2 cellular contexts compared by ENCODE assay signal in genomic region chr1:54794401-54795099, GRCh38.
TF ChIP-seq lines count a peak whose summit lies in the region.

No MANE protein-coding gene starts in this region.

TF ChIP-seq in IMR-90, 13 proteins besides CTCF, POLR2A, EP300 and RAD21:
- TF ChIP-seq NFE2L2 (IDR thresholded peaks at IDR 0.05; ENCODE audit: low read depth, low read length) (no peak), MAFK (IDR thresholded peaks at IDR 0.05; ENCODE audit: low read depth, low read length) (no peak), RCOR1 (IDR thresholded peaks at IDR 0.05; ENCODE audit: insufficient replicate concordance, low read length) (no peak), MAZ (IDR thresholded peaks at IDR 0.05; ENCODE audit: borderline replicate concordance, low read depth, low read length) (no peak), USF2 (IDR thresholded peaks at IDR 0.05; ENCODE audit: low read depth, low read length) (no peak), SMC3 (IDR thresholded peaks at IDR 0.05; ENCODE audit: low read depth, low read length) (no peak), BHLHE40 (IDR thresholded peaks at IDR 0.05; ENCODE audit: low read depth, low read length) (no peak), MXI1 (IDR thresholded peaks at IDR 0.05; ENCODE audit: borderline replicate concordance, low read depth, low read length) (no peak), FOS (IDR thresholded peaks at IDR 0.05; ENCODE audit: low read depth, low read length) (no peak), CEBPB (IDR thresholded peaks at IDR 0.05; ENCODE audit: low read depth, low read length) (no peak), RFX5 (IDR thresholded peaks at IDR 0.05; ENCODE audit: low read depth, low read length) (no peak), CHD1 (IDR thresholded peaks at IDR 0.05; ENCODE audit: low read depth, low read length) (no peak)
- TF ChIP-seq, protein P1, sequence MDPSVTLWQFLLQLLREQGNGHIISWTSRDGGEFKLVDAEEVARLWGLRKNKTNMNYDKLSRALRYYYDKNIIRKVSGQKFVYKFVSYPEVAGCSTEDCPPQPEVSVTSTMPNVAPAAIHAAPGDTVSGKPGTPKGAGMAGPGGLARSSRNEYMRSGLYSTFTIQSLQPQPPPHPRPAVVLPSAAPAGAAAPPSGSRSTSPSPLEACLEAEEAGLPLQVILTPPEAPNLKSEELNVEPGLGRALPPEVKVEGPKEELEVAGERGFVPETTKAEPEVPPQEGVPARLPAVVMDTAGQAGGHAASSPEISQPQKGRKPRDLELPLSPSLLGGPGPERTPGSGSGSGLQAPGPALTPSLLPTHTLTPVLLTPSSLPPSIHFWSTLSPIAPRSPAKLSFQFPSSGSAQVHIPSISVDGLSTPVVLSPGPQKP (IDR thresholded peaks at IDR 0.05; ENCODE audit: borderline replicate concordance, low read depth, low read length), result no peak

TF ChIP-seq in HEK293T, 16 proteins besides CTCF, POLR2A, EP300 and RAD21:
- TF ChIP-seq CTBP1 (IDR thresholded peaks at IDR 0.05; ENCODE audit: borderline replicate concordance), result no peak
- TF ChIP-seq L3MBTL2 (conservative IDR thresholded peaks at IDR 0.05), result no peak
- no peak for TF ChIP-seq LEF1 (IDR thresholded peaks at IDR 0.05; ENCODE audit: borderline replicate concordance)
- TF ChIP-seq ZNF384 (IDR thresholded peaks at IDR 0.05), result no peak
- no peak for TF ChIP-seq ELF4 (IDR thresholded peaks at IDR 0.05)
- TF ChIP-seq FOXK2 (IDR thresholded peaks at IDR 0.05), result no peak
- TF ChIP-seq FOXM1 (IDR thresholded peaks at IDR 0.05; ENCODE audit: borderline replicate concordance), result no peak
- no peak for TF ChIP-seq SP1 (IDR thresholded peaks at IDR 0.05)
- no peak for TF ChIP-seq HDGF (IDR thresholded peaks at IDR 0.05; ENCODE audit: borderline replicate concordance)
- no peak for TF ChIP-seq ARNT (IDR thresholded peaks at IDR 0.05)
- no peak for TF ChIP-seq NFRKB (IDR thresholded peaks at IDR 0.05)
- no peak for TF ChIP-seq BHLHE40 (IDR thresholded peaks at IDR 0.05; ENCODE audit: borderline replicate concordance)
- TF ChIP-seq PKNOX1 (IDR thresholded peaks at IDR 0.05), result no peak
- TF ChIP-seq SUZ12 (IDR thresholded peaks at IDR 0.05), result no peak
